Comparison of ENCODE assay signal across 8 cellular contexts in genomic region chr9:83706703-83707517, GRCh38. TPM values are rescaled to one million over a fixed set of nuclear protein-coding genes. Genes with fewer than 3 reads are reported as not detected.
DNase-seq lines count a peak whose midpoint lies in the region; ATAC-seq and TF ChIP-seq lines count a peak whose summit lies in the region.

No MANE protein-coding gene starts in this region.

- peak overlapping the region; percentile 92 for H3K27ac Mint-ChIP-seq in activated T-cell treated with anti-CD3 and anti-CD28 coated beads, Interleukin-2, amount 50 U/mL, for 72 hours

- H3K36me3 Mint-ChIP-seq in activated T-cell treated with anti-CD3 and anti-CD28 coated beads, Interleukin-2, amount 50 U/mL, for 72 hours (ENCODE audit: insufficient read depth in 2 of 2): peaks cover 3 to 9% of the 10 kb centered on the region in 2 donors

- H3K36me3 ChIP-seq in NT2/D1 (ENCODE audit: insufficient read depth, insufficient read length, low read length) (peaks cover 17% of the 10 kb centered on the region), neutrophil (no peaks in the 10 kb centered on the region)

- no peak for TF ChIP-seq CTCF in fibroblast of the aortic adventitia (IDR thresholded peaks at IDR 0.05; ENCODE audit: insufficient read depth, low read length)
- no peak for TF ChIP-seq CTCF in neutrophil (IDR thresholded peaks at IDR 0.05)

- H3K4me3 Mint-ChIP-seq in activated T-cell treated with anti-CD3 and anti-CD28 coated beads, Interleukin-2, amount 50 U/mL, for 72 hours: peak overlapping the region; percentile 94

- H3K4me1 ChIP-seq in NT2/D1 (ENCODE audit: insufficient read depth, insufficient read length): no peaks in the 10 kb centered on the region
- peaks cover 26 to 27% of the 10 kb centered on the region in 2 experiments for H3K4me1 ChIP-seq in neutrophil (ENCODE audit: control insufficient read depth in 1 of 2, insufficient read depth in 1 of 2, low read depth in 1 of 2, low read length in 1 of 2)

- H3K4me1 Mint-ChIP-seq in activated T-cell treated with anti-CD3 and anti-CD28 coated beads, Interleukin-2, amount 50 U/mL, for 72 hours (ENCODE audit: low read depth): peaks cover 47% of the 10 kb centered on the region

- H3K9me3 Mint-ChIP-seq in activated T-cell treated with anti-CD3 and anti-CD28 coated beads, Interleukin-2, amount 50 U/mL, for 72 hours: no peaks in the 10 kb centered on the region

- DNase-seq in NCI-H748 (lab: John Stamatoyannopoulos, UW; ENCODE audit: unreplicated experiment) (peak; percentile 75), NCI-H748 treated with DMSO at 0.1 percent for 48 hours (lab: John Stamatoyannopoulos, UW) (no peak), NT2/D1 (ENCODE audit: low read depth, low spot score) (peak; percentile 59), fibroblast of the aortic adventitia (ENCODE audit: low read depth) (no peak)
- DNase-seq in activated T-cell treated with anti-CD3 and anti-CD28 coated beads, Interleukin-2, amount 50 U/mL, for 72 hours: peak; percentile 72 to 79

- H3K9ac ChIP-seq in NT2/D1 (ENCODE audit: insufficient read length, low read depth): peak overlapping the region; percentile 99

- H3K9me3 ChIP-seq in NT2/D1 (ENCODE audit: insufficient read depth, low read length): no peaks in the 10 kb centered on the region
- H3K9me3 ChIP-seq in neutrophil: no peaks in the 10 kb centered on the region

- H3K27ac ChIP-seq in neutrophil: peak overlapping the region; percentile 97
- H3K27ac ChIP-seq in temporal lobe (ENCODE audit: low read depth, low read length): peak overlapping the region; percentile 99

- H3K4me3 ChIP-seq in NT2/D1 (ENCODE audit: insufficient read length, low read depth) (peak overlapping the region; percentile 98), fibroblast of the aortic adventitia (ENCODE audit: low read depth, low read length) (peak overlapping the region; percentile 95), neutrophil (ENCODE audit: low read depth in 1 of 2, low read length in 1 of 2) (peak overlapping the region; percentile 80 to 90)

- H3K27me3 Mint-ChIP-seq in activated T-cell treated with anti-CD3 and anti-CD28 coated beads, Interleukin-2, amount 50 U/mL, for 72 hours (ENCODE audit: low read depth): no peaks in the 10 kb centered on the region

- peak; percentile 6 for ATAC-seq in HG02981 (IDR thresholded peaks at IDR 0.05; ENCODE audit: unreplicated experiment)
- ATAC-seq in activated T-cell treated with anti-CD3 and anti-CD28 coated beads, Interleukin-2, amount 50 U/mL, for 72 hours (replicated peaks in 1 of 2): peak; percentile 41 to 45

- no peaks in the 10 kb centered on the region for H3K27me3 ChIP-seq in NT2/D1 (ENCODE audit: insufficient read depth, insufficient read length)
- H3K27me3 ChIP-seq in neutrophil: no peaks in the 10 kb centered on the region

RNA-seq across cellular contexts. Expression of gene UBQLN1, which starts 0.8 kb away (rescaled TPM):
- 10 to 100 TPM; 79.0 to 80.5 TPM for total RNA-seq in activated T-cell treated with anti-CD3 and anti-CD28 coated beads, Interleukin-2, amount 50 U/mL, for 72 hours
- total RNA-seq in fibroblast of the aortic adventitia (ENCODE audit: low replicate concordance) (33.2 and 112 TPM in 2 replicates), temporal lobe (185 TPM)

Comparison
In these comparisons a context has a peak if more than half of its experiments do, and no peak if none do; other contexts are left out.
1. DNase-seq: peak in NCI-H748 (single experiment), NT2/D1 (single experiment) and activated T-cell treated with anti-CD3 and anti-CD28 coated beads, Interleukin-2, amount 50 U/mL, for 72 hours (2 of 2); none in NCI-H748 treated with DMSO at 0.1 percent for 48 hours (single experiment) and fibroblast of the aortic adventitia (single experiment).
2. Peak in every context shown above with its lines, with median percentiles within 50 percentile points of each other: H3K4me3 ChIP-seq.